8 cellular contexts compared by ENCODE assay signal in the genomic region with DNA sequence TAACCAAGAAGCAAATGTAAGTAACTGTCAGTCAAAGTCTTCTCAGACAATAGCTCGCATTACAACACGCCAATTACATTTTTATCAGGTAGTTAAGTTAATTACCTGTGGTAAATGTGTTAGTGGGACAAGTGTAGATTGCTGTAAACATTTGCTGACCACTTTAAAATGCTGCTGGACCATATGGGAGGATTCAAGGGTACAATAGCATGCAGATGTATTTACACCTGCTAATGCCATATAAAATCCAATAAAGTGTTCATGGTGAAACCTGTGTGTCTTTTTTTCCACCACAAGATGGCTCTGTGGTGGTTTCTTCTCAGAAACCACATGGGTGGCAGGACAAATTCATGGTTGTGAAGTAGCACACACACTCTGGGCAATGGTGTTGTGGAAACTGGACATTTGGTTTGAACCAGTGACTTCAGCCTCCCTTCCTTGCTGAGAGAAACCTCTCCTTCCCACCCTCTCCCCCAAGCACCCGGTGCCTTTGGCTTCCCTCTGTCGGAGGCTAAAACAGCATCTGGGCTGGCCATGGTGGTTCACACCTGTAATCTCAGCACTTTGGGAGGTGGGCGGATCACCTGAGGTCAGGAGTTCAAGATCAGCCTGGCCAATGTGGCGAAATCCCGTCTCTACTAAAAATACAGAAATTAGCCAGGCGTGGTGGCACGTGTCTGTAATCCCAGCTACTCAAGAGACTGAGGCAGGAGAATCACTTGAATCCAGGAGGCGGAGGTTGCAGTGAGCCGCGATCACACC. TPM values are rescaled to one million over a fixed set of nuclear protein-coding genes. Genes with fewer than 3 reads are reported as not detected.
DNase-seq lines count a peak whose midpoint lies in the region; ATAC-seq and TF ChIP-seq lines count a peak whose summit lies in the region.

No MANE protein-coding gene starts in this region.

- no peaks in the 10 kb centered on the region for H4K20me1 ChIP-seq in hepatocyte (ENCODE audit: insufficient read depth, poor library complexity, severe bottlenecking)

- peaks cover 8% of the 10 kb centered on the region for H3K4me1 Mint-ChIP-seq in activated T-helper 2 cell treated with anti-CD3 and anti-CD28 coated beads, Interferon-gamma antibody, Interleukin-2, Interleukin-4, amounts not matched to agents 10 μg/mL and 5 μg/mL and 100 μg/mL, durations not matched to agents 14 hours and 24 hours and 36 hours (ENCODE audit: low read depth)

- TF ChIP-seq POLR2A in thyroid gland (IDR thresholded peaks at IDR 0.05) = no peak

- H3K4me3 Mint-ChIP-seq in activated T-helper 2 cell treated with anti-CD3 and anti-CD28 coated beads, Interferon-gamma antibody, Interleukin-2, Interleukin-4, amounts not matched to agents 10 μg/mL and 5 μg/mL and 100 μg/mL, durations not matched to agents 14 hours and 24 hours and 36 hours (ENCODE audit: low read depth) = no peak overlapping the region

- H3K27me3 ChIP-seq in hepatocyte (no peaks in the 10 kb centered on the region), thyroid gland (no peaks in the 10 kb centered on the region)

- no peak for ATAC-seq in GM18861 (IDR thresholded peaks at IDR 0.05; ENCODE audit: unreplicated experiment)

- H3K9me2 ChIP-seq in hepatocyte (replicated peaks; ENCODE audit: insufficient read depth) = no peaks in the 10 kb centered on the region

- intact Hi-C loops in activated T-helper 2 cell treated with anti-CD3 and anti-CD28 coated beads, Interferon-gamma antibody, Interleukin-2, Interleukin-4, amounts not matched to agents 10 μg/mL and 5 μg/mL and 100 μg/mL, durations not matched to agents 14 hours and 24 hours and 36 hours (cut with micrococcal nuclease) = loop anchor here (1.0 to 5.0 kb wide), 3 partner anchors 20 to 420 kb away; a partner anchor contains a TSS
- intact Hi-C loops in thyroid gland (cut with DNase I) = no loop called here

- H3K79me2 ChIP-seq in hepatocyte = no peaks in the 10 kb centered on the region

- DNase-seq in NCI-H510A treated with DMSO at 0.1 percent for 48 hours (lab: John Stamatoyannopoulos, UW) (peak; percentile 32), hepatocyte (ENCODE audit: low spot score) (peak; percentile 48), thyroid gland (peak; percentile 10 to 18), mucosa of gallbladder (ENCODE audit: low spot score) (no peak)
- DNase-seq in activated T-helper 2 cell treated with anti-CD3 and anti-CD28 coated beads, Interferon-gamma antibody, Interleukin-2, Interleukin-4, amounts not matched to agents 10 μg/mL and 5 μg/mL and 100 μg/mL, durations not matched to agents 14 hours and 24 hours and 36 hours (ENCODE audit: low spot score) = peak; percentile 25

- H2AFZ ChIP-seq in hepatocyte = no peak overlapping the region

- H3K4me3 ChIP-seq in hepatocyte (no peak overlapping the region), thyroid gland (replicated peaks in 1 of 3) (no peak overlapping the region)

- no peaks in the 10 kb centered on the region for H3K9me3 Mint-ChIP-seq in activated T-helper 2 cell treated with anti-CD3 and anti-CD28 coated beads, Interferon-gamma antibody, Interleukin-2, Interleukin-4, amounts not matched to agents 10 μg/mL and 5 μg/mL and 100 μg/mL, durations not matched to agents 14 hours and 24 hours and 36 hours

- H3K9me3 ChIP-seq in hepatocyte (ENCODE audit: low read depth) (no peaks in the 10 kb centered on the region), thyroid gland (no peaks in the 10 kb centered on the region)

- H3K36me3 Mint-ChIP-seq in activated T-helper 2 cell treated with anti-CD3 and anti-CD28 coated beads, Interferon-gamma antibody, Interleukin-2, Interleukin-4, amounts not matched to agents 10 μg/mL and 5 μg/mL and 100 μg/mL, durations not matched to agents 14 hours and 24 hours and 36 hours (ENCODE audit: low read depth) = no peaks in the 10 kb centered on the region

- H3K27ac ChIP-seq in C4-2B (no peak overlapping the region), hepatocyte (no peak overlapping the region), thyroid gland (no peak overlapping the region)

- WGBS in hepatocyte (ENCODE audit: low lambda C conversion rate, missing lambda C conversion rate) = 86% methylated on average over 12 of the region's 12 CpGs
- WGBS in thyroid gland, 2 donors = 38 to 52% methylated on average over 12 of the region's 12 CpGs

- no peaks in the 10 kb centered on the region for H3K36me3 ChIP-seq in hepatocyte (replicated peaks; ENCODE audit: insufficient read depth, low read depth)
- no peaks in the 10 kb centered on the region for H3K36me3 ChIP-seq in thyroid gland

- no peak overlapping the region for H3K4me2 ChIP-seq in hepatocyte

- peak; percentile 92 for TF ChIP-seq CTCF in C4-2B (conservative IDR thresholded peaks at IDR 0.05)
- peak; percentile 50; the same call in 1 of the 2 replicates for TF ChIP-seq CTCF in GM12874 (IDR thresholded peaks at IDR 0.05; ENCODE audit: insufficient read depth, low read depth, low read length)
- TF ChIP-seq CTCF in hepatocyte (IDR thresholded peaks at IDR 0.05; ENCODE audit: poor library complexity) = peak; percentile 59
- peak in 4 of 6 experiments; percentile 19 to 52 (median 50) for TF ChIP-seq CTCF in thyroid gland (IDR thresholded peaks at IDR 0.05)

- H3K27ac Mint-ChIP-seq in activated T-helper 2 cell treated with anti-CD3 and anti-CD28 coated beads, Interferon-gamma antibody, Interleukin-2, Interleukin-4, amounts not matched to agents 10 μg/mL and 5 μg/mL and 100 μg/mL, durations not matched to agents 14 hours and 24 hours and 36 hours = no peak overlapping the region

- peaks cover 23% of the 10 kb centered on the region for H3K27me3 Mint-ChIP-seq in activated T-helper 2 cell treated with anti-CD3 and anti-CD28 coated beads, Interferon-gamma antibody, Interleukin-2, Interleukin-4, amounts not matched to agents 10 μg/mL and 5 μg/mL and 100 μg/mL, durations not matched to agents 14 hours and 24 hours and 36 hours (ENCODE audit: low read depth)

- H3K4me1 ChIP-seq in hepatocyte (ENCODE audit: insufficient read depth) (peaks cover 33% of the 10 kb centered on the region), thyroid gland (peaks cover 0 to 10% of the 10 kb centered on the region in 2 donors)

RNA-seq across cellular contexts. Expression of a gene that starts 18.1 kb away (rescaled TPM):
- 251 and 253 TPM in 2 replicates for total RNA-seq in activated T-helper 2 cell treated with anti-CD3 and anti-CD28 coated beads, Interferon-gamma antibody, Interleukin-2, Interleukin-4, amounts not matched to agents 10 μg/mL and 5 μg/mL and 100 μg/mL, durations not matched to agents 14 hours and 24 hours and 36 hours
- total RNA-seq in hepatocyte (63.2 and 77.1 TPM in 2 replicates), thyroid gland (100 to 1,000 TPM in 3 of 4 donors, 10 to 100 TPM in 1; 50.2 to 145 (median 120) TPM), mucosa of gallbladder (65.7 TPM)
- polyA plus RNA-seq in hepatocyte = 104 and 121 TPM in 2 replicates

RNA-seq across cellular contexts. Expression of a gene that starts 44.0 kb away (rescaled TPM):
- total RNA-seq in activated T-helper 2 cell treated with anti-CD3 and anti-CD28 coated beads, Interferon-gamma antibody, Interleukin-2, Interleukin-4, amounts not matched to agents 10 μg/mL and 5 μg/mL and 100 μg/mL, durations not matched to agents 14 hours and 24 hours and 36 hours = 25.0 and 32.0 TPM in 2 replicates
- total RNA-seq in hepatocyte = 66.7 and 82.3 TPM in 2 replicates
- 58.0 and 71.6 TPM in 2 replicates for polyA plus RNA-seq in hepatocyte
- total RNA-seq in thyroid gland = 10 to 100 TPM; 36.4 to 68.2 (median 54.8) TPM
- total RNA-seq in mucosa of gallbladder = 56.3 TPM
